ENCODE assay signal across 1 cellular context in the genomic region with DNA sequence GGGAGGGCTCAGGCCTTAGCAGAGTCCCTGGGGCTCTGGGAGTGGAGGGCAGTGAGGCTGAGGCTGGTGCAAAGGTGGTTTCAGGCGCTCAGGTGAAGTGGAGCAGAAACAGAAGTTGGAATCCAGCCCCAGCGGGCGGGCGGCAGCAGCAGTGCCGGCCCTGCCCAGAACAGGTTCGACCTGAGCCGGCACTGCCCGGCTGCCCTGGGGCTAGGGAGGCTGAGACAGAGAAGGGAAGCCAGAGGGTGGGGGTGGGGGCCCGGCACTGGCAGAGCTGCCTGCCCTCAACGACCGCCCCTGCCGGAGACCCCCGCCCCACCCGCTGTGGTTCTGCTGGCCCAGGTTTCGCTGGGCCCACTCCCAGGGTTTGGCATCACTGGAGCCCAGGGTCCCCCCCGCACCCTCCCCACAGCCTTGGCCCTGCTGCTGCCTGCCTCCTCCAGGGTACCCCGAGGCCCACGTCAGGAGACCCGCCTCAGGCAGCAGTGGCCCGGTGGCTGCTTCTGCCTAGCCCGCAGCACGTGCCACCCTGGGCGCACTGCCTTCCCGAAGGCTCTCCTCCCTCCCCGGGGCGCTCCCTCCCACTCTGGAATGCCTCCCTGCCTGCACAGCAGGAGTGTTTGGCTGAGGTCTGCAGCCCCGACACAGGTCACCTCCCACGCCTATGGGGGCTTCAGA.
TF ChIP-seq lines count a peak whose summit lies in the region.

No MANE protein-coding gene starts in this region.

TF ChIP-seq in H1, 55 proteins besides CTCF, POLR2A, EP300 and RAD21:
- TF ChIP-seq MAFK (IDR thresholded peaks at IDR 0.05; ENCODE audit: low read depth, low read length) = no peak
- TF ChIP-seq HDAC2 (IDR thresholded peaks at IDR 0.05; ENCODE audit: borderline replicate concordance in 1 of 2, low read depth in 2 of 2, low read length in 2 of 2) = no peak
- TF ChIP-seq SP2 (IDR thresholded peaks at IDR 0.05; ENCODE audit: low read length) = no peak
- no peak for TF ChIP-seq RNF2 (IDR thresholded peaks at IDR 0.05; ENCODE audit: borderline replicate concordance, low read depth, low read length, missing control alignments, poor library complexity, severe bottlenecking)
- TF ChIP-seq, protein P1, sequence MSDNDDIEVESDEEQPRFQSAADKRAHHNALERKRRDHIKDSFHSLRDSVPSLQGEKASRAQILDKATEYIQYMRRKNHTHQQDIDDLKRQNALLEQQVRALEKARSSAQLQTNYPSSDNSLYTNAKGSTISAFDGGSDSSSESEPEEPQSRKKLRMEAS (IDR thresholded peaks at IDR 0.05) = no peak
- TF ChIP-seq KDM5A (IDR thresholded peaks at IDR 0.05; ENCODE audit: low read length) = no peak
- no peak for TF ChIP-seq CBX8 (IDR thresholded peaks at IDR 0.05; ENCODE audit: borderline replicate concordance, low read depth, low read length)
